In genomic region chr2:70528921-70529320, GRCh38 we compare ENCODE assay signal across 16 cellular contexts. TPM values are rescaled to one million over a fixed set of nuclear protein-coding genes. Genes with fewer than 3 reads are reported as not detected.
DNase-seq lines count a peak whose midpoint lies in the region; ATAC-seq and TF ChIP-seq lines count a peak whose summit lies in the region.
"Had no signal": no experiment of that assay in that cellular context is flagged by ENCODE, and none has a peak within 500 bp of the region (broad histone marks: within the 10 kb centered on the region; RNA-seq: fewer than 3 reads in every experiment).

No MANE protein-coding gene starts in this region.

- no peak overlapping the region for H2BK120ac ChIP-seq in mesenchymal stem cell (ENCODE audit: low read depth, low read length)

- intact Hi-C loops in body of pancreas (cut with DNase I) (no loop called here), stomach (cut with DNase I; ENCODE audit: low total_unique reads) (no loop called here)

- H3K4ac ChIP-seq in mesenchymal stem cell (ENCODE audit: low read depth in 1 of 2, low read length in 2 of 2), result no peak overlapping the region

- H3K36me3 ChIP-seq in body of pancreas (replicated peaks in 1 of 2; ENCODE audit: insufficient read depth in 1 of 2, low read depth in 2 of 2) (no peaks in the 10 kb centered on the region), mesenchymal stem cell (ENCODE audit: control insufficient read depth in 1 of 2, insufficient read depth in 2 of 2, low read depth in 1 of 2, low read length in 2 of 2) (no peaks in the 10 kb centered on the region), stomach (no peaks in the 10 kb centered on the region)

- H2BK15ac ChIP-seq in mesenchymal stem cell (ENCODE audit: low read depth, poor library complexity, severe bottlenecking), result no peak overlapping the region

- H2AFZ ChIP-seq in mesenchymal stem cell (ENCODE audit: low read depth, low read length), result no peak overlapping the region

- H3K4me2 ChIP-seq in mesenchymal stem cell (ENCODE audit: low read length, poor library complexity, severe bottlenecking), result no peak overlapping the region

- no peak overlapping the region for H3K23ac ChIP-seq in mesenchymal stem cell (ENCODE audit: low read length in 2 of 2)

- H3K4me3 ChIP-seq in body of pancreas (no peak overlapping the region), mesenchymal stem cell (ENCODE audit: insufficient read depth in 1 of 2, low read depth in 1 of 2, low read length in 2 of 2) (no peak overlapping the region), stomach (no peak overlapping the region)

- H3K79me1 ChIP-seq in mesenchymal stem cell (replicated peaks; ENCODE audit: low read length, poor library complexity, severe bottlenecking), result no peaks in the 10 kb centered on the region

- TF ChIP-seq CTCF in body of pancreas (IDR thresholded peaks at IDR 0.05), result no peak
- no peak for TF ChIP-seq CTCF in stomach (IDR thresholded peaks at IDR 0.05)

- in situ Hi-C loops in G401 (cut with HindIII; ENCODE audit: low sequenced_read_pairs), result no loop called here

- H3K27me3 ChIP-seq in body of pancreas (no peaks in the 10 kb centered on the region), mesenchymal stem cell (ENCODE audit: control insufficient read depth in 1 of 2, insufficient read depth in 1 of 2, low read length in 2 of 2) (peaks cover 2 to 4% of the 10 kb centered on the region in 2 experiments), stomach (no peaks in the 10 kb centered on the region)

- no peak overlapping the region for H3K9ac ChIP-seq in mesenchymal stem cell (ENCODE audit: low read length)

- H2BK12ac ChIP-seq in mesenchymal stem cell (ENCODE audit: low read length in 2 of 2), result no peak overlapping the region

- TF ChIP-seq EP300 in stomach (IDR thresholded peaks at IDR 0.05), result no peak

- no peak overlapping the region for H4K91ac ChIP-seq in mesenchymal stem cell (ENCODE audit: low read length)

- peak overlapping the region; percentile 26 for H2AK5ac ChIP-seq in mesenchymal stem cell (ENCODE audit: low read length, severe bottlenecking)

- peak overlapping the region in 3 of 4 donors; percentile 19 to 80 (median 74) for H3K27ac ChIP-seq in body of pancreas
- no peak overlapping the region for H3K27ac ChIP-seq in mesenchymal stem cell (ENCODE audit: low read length, poor library complexity, severe bottlenecking)
- H3K27ac ChIP-seq in stomach, result no peak overlapping the region
- H3K27ac ChIP-seq: HL-60 had no signal

- H4K8ac ChIP-seq in mesenchymal stem cell (ENCODE audit: low read length), result no peak overlapping the region

- H3K4me1 ChIP-seq in body of pancreas, result peaks cover 50% of the 10 kb centered on the region
- H3K4me1 ChIP-seq in mesenchymal stem cell (ENCODE audit: control insufficient read depth, insufficient read depth, low read depth, low read length), result peaks cover 22% of the 10 kb centered on the region
- peaks cover 11 to 58% (median 17%) of the 10 kb centered on the region in 4 donors for H3K4me1 ChIP-seq in stomach

- no peak for TF ChIP-seq POLR2A in body of pancreas (IDR thresholded peaks at IDR 0.05)
- TF ChIP-seq POLR2A in stomach (IDR thresholded peaks at IDR 0.05), result no peak

- no peak overlapping the region for H3K14ac ChIP-seq in mesenchymal stem cell (ENCODE audit: low read length in 2 of 2)

- H3K18ac ChIP-seq in mesenchymal stem cell (ENCODE audit: low read depth in 1 of 2, low read length in 2 of 2), result no peak overlapping the region

- no peak overlapping the region for H2BK5ac ChIP-seq in mesenchymal stem cell (ENCODE audit: low read depth, low read length, poor library complexity, severe bottlenecking)

- no peaks in the 10 kb centered on the region for H3K9me3 ChIP-seq in body of pancreas
- peaks cover 5% of the 10 kb centered on the region for H3K9me3 ChIP-seq in mesenchymal stem cell (ENCODE audit: control insufficient read depth, low read length)
- H3K9me3 ChIP-seq in stomach, result no peaks in the 10 kb centered on the region

- WGBS in body of pancreas, 2 donors, result 47 to 52% methylated on average over 2 to 3 of the region's 3 CpGs
- 68% methylated on average over 3 of the region's 3 CpGs for WGBS in mesenchymal stem cell
- WGBS in stomach, 5 donors, result 73 to 91% (median 83%) methylated on average over 3 of the region's 3 CpGs

- peak; percentile 31 for DNase-seq in HT-29 (ENCODE audit: low spot score)
- DNase-seq in body of pancreas, result no peak
- no peak for DNase-seq in mesenchymal stem cell
- no peak for DNase-seq in stomach
- no peak for DNase-seq in G401 (ENCODE audit: low spot score)
- no peak for DNase-seq in globus pallidus (ENCODE audit: low spot score)
- DNase-seq: C1 segment of cervical spinal cord; CD4-positive, alpha-beta memory T cell; DMS153; DMS79 treated with DMSO at 0.1 percent for 48 hours; EL; GDM1 had no signal

- ATAC-seq in body of pancreas, result no peak
- ATAC-seq in GM18520 (IDR thresholded peaks at IDR 0.05; ENCODE audit: unreplicated experiment), result no peak
- ATAC-seq: HCT116 had no signal

RNA-seq across cellular contexts. Expression of gene TGFA, which starts 24.7 kb away (rescaled TPM):
- 37.5 and 43.3 TPM in 2 replicates for total RNA-seq in HT-29 (2014; rRNA removed; shearing (Covaris generic))
- 10 to 100 TPM; 13.5 to 18.5 TPM for total RNA-seq in body of pancreas
- not detected for polyA plus RNA-seq in mesenchymal stem cell (2013, experiment 1 of 2)
- not detected for polyA plus RNA-seq in mesenchymal stem cell (2013, experiment 2 of 2)
- total RNA-seq in stomach, result 10 to 100 TPM in 2 of 5 donors, 1 to 10 TPM in 1, under 1 TPM in 1, not detected in 1; 0.89 to 16.0 (median 8.8) TPM
- polyA plus RNA-seq in stomach, result 1 to 10 TPM; 2.4 to 3.8 (median 3.7) TPM
- not detected in 2 replicates for total RNA-seq in G401 (2014; rRNA removed; shearing (Covaris generic))
- total RNA-seq: B cell had no signal

Comparison
In these comparisons a context has a peak if more than half of its experiments do, and no peak if none do; other contexts are left out.
1. H3K27ac ChIP-seq: peak in body of pancreas (3 of 4); none in mesenchymal stem cell (single experiment) and stomach (0 of 5).